1 cellular context compared by ENCODE assay signal in the genomic region with DNA sequence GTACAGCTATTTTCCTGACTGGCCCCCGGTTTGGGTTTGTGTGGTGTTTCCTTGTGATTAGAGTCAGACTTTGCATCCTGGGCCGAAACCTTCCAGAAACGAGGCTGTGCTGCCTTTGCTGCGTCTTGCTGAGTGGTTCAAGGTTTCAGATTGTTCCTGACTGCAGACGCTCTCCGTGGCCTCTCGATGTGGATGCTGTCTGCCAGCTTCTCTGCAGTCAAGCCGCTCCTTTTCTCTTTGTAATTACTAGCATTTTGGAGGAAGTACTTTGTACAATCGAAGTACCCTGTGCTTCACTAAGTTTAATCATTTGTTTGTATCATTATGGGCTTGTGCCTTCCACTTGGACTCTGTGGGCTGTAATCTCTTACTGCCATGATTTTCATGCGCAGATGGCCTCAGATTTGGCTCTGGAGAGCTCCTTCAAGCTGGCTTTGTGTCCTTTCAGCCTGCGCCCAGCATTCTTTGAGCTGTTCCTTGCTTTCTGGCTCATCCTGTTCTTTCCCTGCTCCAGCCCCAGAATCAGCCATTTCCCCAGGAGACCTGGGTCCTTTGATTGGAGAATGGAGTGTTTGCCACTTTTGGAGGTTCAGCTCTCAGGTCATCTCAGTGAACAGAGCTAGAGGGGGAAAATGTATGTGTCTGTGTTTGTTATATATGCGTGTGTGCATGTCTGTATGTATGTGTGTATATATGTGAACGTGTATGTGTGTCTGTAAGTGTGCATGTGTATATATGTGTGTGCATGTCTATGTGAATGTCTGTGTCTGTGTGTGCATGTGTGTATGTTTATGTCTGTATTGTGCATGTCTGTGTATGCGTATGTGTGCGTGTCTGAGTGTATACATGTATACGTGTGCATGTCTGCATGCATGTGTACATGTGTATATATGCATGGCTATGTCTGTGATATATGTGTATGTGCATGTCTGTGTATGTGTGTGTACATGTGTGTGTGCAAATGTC.
TF ChIP-seq lines count a peak whose summit lies in the region.

No MANE protein-coding gene starts in this region.

TF ChIP-seq in H1, 55 proteins besides CTCF, POLR2A, EP300 and RAD21:
- no peak for TF ChIP-seq NRF1 (IDR thresholded peaks at IDR 0.05; ENCODE audit: low read depth, low read length)
- no peak for TF ChIP-seq SP4 (IDR thresholded peaks at IDR 0.05; ENCODE audit: low read length)
- no peak for TF ChIP-seq SP2 (IDR thresholded peaks at IDR 0.05; ENCODE audit: low read length)
- no peak for TF ChIP-seq CREB1 (IDR thresholded peaks at IDR 0.05)
- TF ChIP-seq SIN3A (conservative IDR thresholded peaks at IDR 0.05 in 1 of 2, IDR thresholded peaks at IDR 0.05 in 1 of 2; ENCODE audit: low read depth in 1 of 2, low read length in 2 of 2), result no peak
- no peak for TF ChIP-seq GTF2F1 (IDR thresholded peaks at IDR 0.05; ENCODE audit: borderline replicate concordance, low read depth, low read length)
- TF ChIP-seq MAFK (IDR thresholded peaks at IDR 0.05; ENCODE audit: low read depth, low read length), result no peak
- no peak for TF ChIP-seq RNF2 (IDR thresholded peaks at IDR 0.05; ENCODE audit: borderline replicate concordance, low read depth, low read length, missing control alignments, poor library complexity, severe bottlenecking)
- TF ChIP-seq RFX5 (IDR thresholded peaks at IDR 0.05; ENCODE audit: borderline replicate concordance, low read depth, low read length), result no peak
- no peak for TF ChIP-seq HDAC2 (IDR thresholded peaks at IDR 0.05; ENCODE audit: borderline replicate concordance in 1 of 2, low read depth in 2 of 2, low read length in 2 of 2)
- TF ChIP-seq, protein P1, sequence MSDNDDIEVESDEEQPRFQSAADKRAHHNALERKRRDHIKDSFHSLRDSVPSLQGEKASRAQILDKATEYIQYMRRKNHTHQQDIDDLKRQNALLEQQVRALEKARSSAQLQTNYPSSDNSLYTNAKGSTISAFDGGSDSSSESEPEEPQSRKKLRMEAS (IDR thresholded peaks at IDR 0.05), result no peak
- TF ChIP-seq HDAC6 (IDR thresholded peaks at IDR 0.05; ENCODE audit: low read depth, low read length), result no peak
- TF ChIP-seq POU5F1 (IDR thresholded peaks at IDR 0.05; ENCODE audit: low read depth, low read length), result no peak
- TF ChIP-seq BACH1 (IDR thresholded peaks at IDR 0.05; ENCODE audit: low read length), result no peak
- TF ChIP-seq ZNF274 (IDR thresholded peaks at IDR 0.05; ENCODE audit: borderline replicate concordance, extremely low read depth, low read length), result no peak
- TF ChIP-seq ASH2L (IDR thresholded peaks at IDR 0.05; ENCODE audit: low read length), result no peak
- no peak for TF ChIP-seq EZH2 (IDR thresholded peaks at IDR 0.05; ENCODE audit: low read depth, low read length, severe bottlenecking)
- no peak for TF ChIP-seq CTBP2 (IDR thresholded peaks at IDR 0.05; ENCODE audit: borderline replicate concordance, insufficient read depth, insufficient read length, low read length)
- no peak for TF ChIP-seq CBX5 (IDR thresholded peaks at IDR 0.05; ENCODE audit: low read depth, low read length)
